Comparison of ENCODE assay signal across 9 cellular contexts in the genomic region with DNA sequence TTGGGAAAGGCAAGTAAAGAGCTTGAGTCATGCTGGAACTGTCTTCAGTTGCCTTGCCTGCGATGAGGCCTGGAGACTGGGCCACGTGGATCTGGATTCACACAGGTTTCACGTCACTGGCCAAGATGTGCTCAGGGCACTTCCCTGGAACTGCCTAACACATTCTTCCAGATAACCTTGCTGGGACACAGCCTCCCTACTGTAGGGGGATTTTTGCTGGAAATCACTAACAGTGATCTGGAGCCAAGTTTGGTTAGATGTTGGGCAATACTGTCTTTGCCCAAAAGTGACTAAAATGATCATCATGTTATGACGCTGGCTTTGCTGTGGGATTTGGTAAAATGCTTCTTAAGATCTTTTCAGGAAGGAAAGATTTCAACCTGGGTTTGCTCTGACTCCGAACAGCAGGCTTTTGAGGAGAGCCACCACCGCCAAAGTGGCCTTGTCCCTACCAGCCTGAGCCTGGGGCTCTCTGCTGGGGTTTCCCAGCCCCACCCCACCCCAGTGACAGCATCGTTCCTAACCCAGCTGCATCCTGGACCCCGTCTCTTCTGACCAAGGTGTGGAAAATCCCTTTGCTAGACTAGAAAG. TPM values are rescaled to one million over a fixed set of nuclear protein-coding genes. Genes with fewer than 3 reads are reported as not detected.
DNase-seq lines count a peak whose midpoint lies in the region; ATAC-seq, FAIRE-seq and TF ChIP-seq lines count a peak whose summit lies in the region.
"Had no signal": no experiment of that assay in that cellular context is flagged by ENCODE, and none has a peak within 500 bp of the region (broad histone marks: within the 10 kb centered on the region; RNA-seq: fewer than 3 reads in every experiment).

No MANE protein-coding gene starts in this region.

- no peak overlapping the region for H4K8ac ChIP-seq in mesendoderm (ENCODE audit: low read depth, low read length)

- in situ Hi-C loops in HAP-1 (cut with MboI; ENCODE audit: low sequenced_read_pairs), result no loop called here

- H4K5ac ChIP-seq in mesendoderm (ENCODE audit: low read length), result no peak overlapping the region

- H3K36me3 ChIP-seq in fibroblast of lung (ENCODE audit: control insufficient read depth, insufficient read depth, low read length) (no peaks in the 10 kb centered on the region), psoas muscle (ENCODE audit: insufficient read depth in 1 of 2, low read depth in 1 of 2) (no peaks in the 10 kb centered on the region), HAP-1 (replicated peaks) (no peaks in the 10 kb centered on the region), mesendoderm (ENCODE audit: control insufficient read depth, insufficient read depth, low read length) (no peaks in the 10 kb centered on the region)

- no peak overlapping the region for H2BK15ac ChIP-seq in mesendoderm (replicated peaks; ENCODE audit: low read depth)

- CTCF ChIA-PET in activated naive CD4-positive, alpha-beta T cell treated with anti-CD3 and anti-CD28 coated beads for 36 hours (lab: Charles Lee), result no interaction called here

- no peak overlapping the region for H3K23ac ChIP-seq in mesendoderm (ENCODE audit: low read length)

- no peaks in the 10 kb centered on the region for H4K20me1 ChIP-seq in fibroblast of lung (ENCODE audit: control insufficient read depth, extremely low read depth, insufficient read depth, low read length)

- 50 to 77% (median 56%) methylated on average over 8 of the region's 8 CpGs for WGBS in psoas muscle, 3 donors
- no CpG with 5 or more reads among the region's 8 CpGs for WGBS in mesendoderm (ENCODE audit: extremely low coverage, insufficient coverage, low lambda C conversion rate)

- no peak overlapping the region for H3K4me3 Mint-ChIP-seq in activated naive CD4-positive, alpha-beta T cell treated with anti-CD3 and anti-CD28 coated beads for 36 hours

- peak overlapping the region; percentile 81 for H3K27ac ChIP-seq in fibroblast of lung (ENCODE audit: insufficient read depth, low read length)
- no peak overlapping the region for H3K27ac ChIP-seq in psoas muscle
- H3K27ac ChIP-seq in mesendoderm (ENCODE audit: low read depth, low read length), result no peak overlapping the region

- H3K36me3 Mint-ChIP-seq in activated naive CD4-positive, alpha-beta T cell treated with anti-CD3 and anti-CD28 coated beads for 36 hours (ENCODE audit: low read depth), result no peaks in the 10 kb centered on the region

- no peaks in the 10 kb centered on the region for H3K4me1 Mint-ChIP-seq in activated naive CD4-positive, alpha-beta T cell treated with anti-CD3 and anti-CD28 coated beads for 36 hours (ENCODE audit: low read depth)

- no peak overlapping the region for H2BK120ac ChIP-seq in mesendoderm (ENCODE audit: low read depth, low read length)

- TF ChIP-seq CTCF in fibroblast of lung (conservative IDR thresholded peaks at IDR 0.05 in 1 of 2, IDR thresholded peaks at IDR 0.05 in 1 of 2; ENCODE audit: low read depth in 1 of 2, low read length in 2 of 2) (no peak), psoas muscle (IDR thresholded peaks at IDR 0.05) (no peak)

- no peak overlapping the region for H3K56ac ChIP-seq in mesendoderm (ENCODE audit: low read length)

- H3K9me3 ChIP-seq in fibroblast of lung (ENCODE audit: control insufficient read depth, insufficient read depth, low read depth, low read length) (no peaks in the 10 kb centered on the region), psoas muscle (no peaks in the 10 kb centered on the region), HAP-1 (no peaks in the 10 kb centered on the region)

- H3K27ac Mint-ChIP-seq in activated naive CD4-positive, alpha-beta T cell treated with anti-CD3 and anti-CD28 coated beads for 36 hours, result no peak overlapping the region

- H3K27me3 Mint-ChIP-seq in activated naive CD4-positive, alpha-beta T cell treated with anti-CD3 and anti-CD28 coated beads for 36 hours (ENCODE audit: low read depth), result no peaks in the 10 kb centered on the region

- H2AFZ ChIP-seq in fibroblast of lung (ENCODE audit: low read length), result no peak overlapping the region

- peak overlapping the region; percentile 25 for H3K9ac ChIP-seq in fibroblast of lung (ENCODE audit: insufficient read depth, low read length)
- H3K9ac ChIP-seq in mesendoderm (ENCODE audit: low read length), result no peak overlapping the region

- no peak overlapping the region for H3K4ac ChIP-seq in mesendoderm (ENCODE audit: low read depth, low read length)

- H2AK5ac ChIP-seq in mesendoderm (ENCODE audit: low read length), result no peak overlapping the region

- H3K27me3 ChIP-seq in fibroblast of lung (ENCODE audit: control insufficient read depth, insufficient read depth, low read length), result no peaks in the 10 kb centered on the region
- no peaks in the 10 kb centered on the region for H3K27me3 ChIP-seq in psoas muscle (ENCODE audit: insufficient read depth in 3 of 3, low read length in 2 of 3)
- H3K27me3 ChIP-seq in HAP-1 (ENCODE audit: low read depth), result no peaks in the 10 kb centered on the region
- no peaks in the 10 kb centered on the region for H3K27me3 ChIP-seq in mesendoderm (ENCODE audit: insufficient read depth, low read length, poor library complexity)

- no peaks in the 10 kb centered on the region for H3K79me2 ChIP-seq in fibroblast of lung (ENCODE audit: control insufficient read depth, insufficient read depth, low read length)
- no peaks in the 10 kb centered on the region for H3K79me2 ChIP-seq in mesendoderm (ENCODE audit: control insufficient read depth, insufficient read depth, low read length)

- H3K4me2 ChIP-seq in fibroblast of lung (ENCODE audit: extremely low read depth, insufficient read depth, low read length), result no peak overlapping the region
- no peak overlapping the region for H3K4me2 ChIP-seq in mesendoderm (ENCODE audit: low read length)

- no peak overlapping the region for H3K18ac ChIP-seq in mesendoderm (ENCODE audit: low read length)

- DNase-seq in D341Med (ENCODE audit: low spot score) (peak; percentile 26), RCC 7860 (ENCODE audit: low spot score) (peak; percentile 95), fibroblast of lung (ENCODE audit: low read depth in 2 of 2) (peak; percentile 86 to 95), psoas muscle (peak; percentile 75 to 81), nucleus accumbens (lab: John Stamatoyannopoulos, UW) (no peak), HAP-1 (ENCODE audit: low spot score in 2 of 2) (no peak), mesendoderm (no peak)
- DNase-seq in activated naive CD4-positive, alpha-beta T cell treated with anti-CD3 and anti-CD28 coated beads for 36 hours, result no peak
- DNase-seq: DMS153 had no signal

- H2BK5ac ChIP-seq in mesendoderm (ENCODE audit: low read length), result no peak overlapping the region

- H3K9me3 Mint-ChIP-seq in activated naive CD4-positive, alpha-beta T cell treated with anti-CD3 and anti-CD28 coated beads for 36 hours, result no peaks in the 10 kb centered on the region

- no peaks in the 10 kb centered on the region for H3K79me1 ChIP-seq in mesendoderm (ENCODE audit: low read length)

- H3K4me3 ChIP-seq in fibroblast of lung (replicated peaks in 1 of 4; ENCODE audit: control extremely low read depth in 1 of 4, insufficient read depth in 1 of 4, low read depth in 3 of 4, low read length in 4 of 4) (no peak overlapping the region), psoas muscle (no peak overlapping the region), HAP-1 (no peak overlapping the region), mesendoderm (ENCODE audit: low read length) (no peak overlapping the region)

- intact Hi-C loops in psoas muscle (cut with DNase I), result no loop called here
- intact Hi-C loops in activated naive CD4-positive, alpha-beta T cell treated with anti-CD3 and anti-CD28 coated beads for 36 hours (cut with micrococcal nuclease), result no loop called here

- ATAC-seq in psoas muscle, result peak; percentile 24 to 68 (median 54)

- H3K4me1 ChIP-seq in fibroblast of lung (ENCODE audit: control insufficient read depth, extremely low read depth, insufficient read depth, low read length) (peaks cover 20% of the 10 kb centered on the region), psoas muscle (peaks cover 9% of the 10 kb centered on the region), HAP-1 (no peaks in the 10 kb centered on the region), mesendoderm (ENCODE audit: control insufficient read depth, low read depth, low read length) (no peaks in the 10 kb centered on the region)

- FAIRE-seq in RCC 7860 (lab: Jason Lieb, UNC), result peak; percentile 67

RNA-seq across cellular contexts. Expression of gene C1QTNF1, which starts 14.7 kb away (rescaled TPM):
- total RNA-seq in fibroblast of lung, result 32.4 and 45.2 TPM in 2 replicates
- 15.0 and 15.7 TPM in 2 replicates for polyA plus RNA-seq in fibroblast of lung
- 25.1 and 27.7 TPM in 2 replicates for polyA plus RNA-seq in fibroblast of lung (2012)
- polyA minus RNA-seq in fibroblast of lung (ENCODE audit: low replicate concordance), result 24.6 and 29.0 TPM in 2 replicates
- 10 to 100 TPM; 10.5 to 22.8 (median 16.9) TPM for total RNA-seq in psoas muscle
- polyA plus RNA-seq in psoas muscle, result 10 to 100 TPM; 12.2 to 22.6 (median 16.4) TPM
- under 1 TPM; 0.14 to 0.32 TPM for total RNA-seq in activated naive CD4-positive, alpha-beta T cell treated with anti-CD3 and anti-CD28 coated beads for 36 hours
- 0.49 TPM for polyA plus RNA-seq in mesendoderm (2013, experiment 1 of 2)
- polyA plus RNA-seq in mesendoderm (2013, experiment 2 of 2), result 0.34 TPM

RNA-seq across cellular contexts. Expression of gene CANT1, which starts 29.1 kb away (rescaled TPM):
- total RNA-seq in fibroblast of lung (36.2 and 46.6 TPM in 2 replicates), psoas muscle (10 to 100 TPM; 19.1 to 27.7 (median 21.0) TPM)
- polyA plus RNA-seq in fibroblast of lung (39.9 and 61.7 TPM in 2 replicates), psoas muscle (10 to 100 TPM; 10.2 to 34.3 (median 29.5) TPM)
- polyA plus RNA-seq in fibroblast of lung (2012), result 39.8 and 57.6 TPM in 2 replicates
- polyA minus RNA-seq in fibroblast of lung (ENCODE audit: low replicate concordance), result 50.1 and 68.5 TPM in 2 replicates
- total RNA-seq in activated naive CD4-positive, alpha-beta T cell treated with anti-CD3 and anti-CD28 coated beads for 36 hours, result 10 to 100 TPM; 48.7 to 51.0 TPM
- polyA plus RNA-seq in mesendoderm (2013, experiment 1 of 2), result 21.0 TPM
- polyA plus RNA-seq in mesendoderm (2013, experiment 2 of 2), result 20.4 TPM

RNA-seq across cellular contexts. Expression of gene ENGASE, which starts 36.0 kb away (rescaled TPM):
- total RNA-seq in fibroblast of lung, result 14.9 and 15.9 TPM in 2 replicates
- polyA plus RNA-seq in fibroblast of lung, result 3.6 and 3.9 TPM in 2 replicates
- 5.8 and 6.7 TPM in 2 replicates for polyA plus RNA-seq in fibroblast of lung (2012)
- polyA minus RNA-seq in fibroblast of lung (ENCODE audit: low replicate concordance), result 4.4 and 23.5 TPM in 2 replicates
- total RNA-seq in psoas muscle, result 10 to 100 TPM; 26.7 to 80.8 (median 50.8) TPM
- polyA plus RNA-seq in psoas muscle, result 10 to 100 TPM in 2 of 3 donors, 1 to 10 TPM in 1; 7.5 to 24.1 (median 12.4) TPM
- total RNA-seq in activated naive CD4-positive, alpha-beta T cell treated with anti-CD3 and anti-CD28 coated beads for 36 hours, result 10 to 100 TPM; 49.5 to 51.2 TPM
- 5.1 TPM for polyA plus RNA-seq in mesendoderm (2013, experiment 1 of 2)
- 6.1 TPM for polyA plus RNA-seq in mesendoderm (2013, experiment 2 of 2)

RNA-seq across cellular contexts. Expression of gene LGALS3BP, which starts 58.9 kb away (rescaled TPM):
- total RNA-seq in fibroblast of lung, result 320 and 387 TPM in 2 replicates
- polyA plus RNA-seq in fibroblast of lung, result 93.2 and 128 TPM in 2 replicates
- polyA plus RNA-seq in fibroblast of lung (2012), result 160 and 278 TPM in 2 replicates
- 166 and 363 TPM in 2 replicates for polyA minus RNA-seq in fibroblast of lung (ENCODE audit: low replicate concordance)
- total RNA-seq in psoas muscle, result 10 to 100 TPM; 12.9 to 35.5 (median 22.0) TPM
- 10 to 100 TPM in 1 of 3 donors, 1 to 10 TPM in 2; 8.9 to 14.9 (median 8.9) TPM for polyA plus RNA-seq in psoas muscle
- 10 to 100 TPM; 59.9 to 65.4 TPM for total RNA-seq in activated naive CD4-positive, alpha-beta T cell treated with anti-CD3 and anti-CD28 coated beads for 36 hours
- polyA plus RNA-seq in mesendoderm (2013, experiment 1 of 2), result 15.3 TPM
- polyA plus RNA-seq in mesendoderm (2013, experiment 2 of 2), result 15.6 TPM

Comparison
In these comparisons a context has a peak if more than half of its experiments do, and no peak if none do; other contexts are left out.
1. DNase-seq: peak in D341Med (single experiment), RCC 7860 (single experiment), fibroblast of lung (2 of 2) and psoas muscle (2 of 2); none in nucleus accumbens (0 of 56), activated naive CD4-positive, alpha-beta T cell treated with anti-CD3 and anti-CD28 coated beads for 36 hours (single experiment), HAP-1 (0 of 2) and mesendoderm (single experiment).
2. RNA of gene C1QTNF1, which starts 14.7 kb away (total RNA-seq): 32.4 to 45.2 TPM in fibroblast of lung and 10.5 to 22.8 TPM in psoas muscle; 0.14 to 0.32 TPM in activated naive CD4-positive, alpha-beta T cell treated with anti-CD3 and anti-CD28 coated beads for 36 hours; every median in the first group is over 4 times any median in the second.